In genomic region chr20:63214514-63214913, GRCh38 we compare ENCODE assay signal across 1 cellular context.
TF ChIP-seq lines count a peak whose summit lies in the region.

No MANE protein-coding gene starts in this region.

TF ChIP-seq in HepG2, 621 proteins besides CTCF, POLR2A, EP300 and RAD21:
- TF ChIP-seq SOX6 (IDR thresholded peaks at IDR 0.05) (no peak), SOX6 (CRISPR knock-in tag; IDR thresholded peaks at IDR 0.05) (no peak), HBP1 (CRISPR knock-in tag; IDR thresholded peaks at IDR 0.05; ENCODE audit: low read depth) (no peak), LCORL (IDR thresholded peaks at IDR 0.05) (no peak), LCORL (CRISPR knock-in tag; IDR thresholded peaks at IDR 0.05) (no peak), ZNF83 (CRISPR knock-in tag; IDR thresholded peaks at IDR 0.05; ENCODE audit: borderline replicate concordance) (no peak), CSRNP2 (CRISPR knock-in tag; conservative IDR thresholded peaks at IDR 0.05; ENCODE audit: low read depth) (no peak), ZNF891 (CRISPR knock-in tag; IDR thresholded peaks at IDR 0.05) (no peak), KLF6 (CRISPR knock-in tag; IDR thresholded peaks at IDR 0.05) (no peak), TBX2 (CRISPR knock-in tag; IDR thresholded peaks at IDR 0.05; ENCODE audit: borderline replicate concordance) (0 out of 2 replicates have a peak, but pooled peaks have one; percentile 2), ZNF607 (CRISPR knock-in tag; IDR thresholded peaks at IDR 0.05; ENCODE audit: borderline replicate concordance) (no peak), EEA1 (CRISPR knock-in tag; IDR thresholded peaks at IDR 0.05; ENCODE audit: borderline replicate concordance) (no peak), ZNF562 (CRISPR knock-in tag; IDR thresholded peaks at IDR 0.05; ENCODE audit: borderline replicate concordance) (no peak), GATAD2A (CRISPR knock-in tag; IDR thresholded peaks at IDR 0.05) (no peak), MBD4 (IDR thresholded peaks at IDR 0.05; ENCODE audit: borderline replicate concordance, low read length) (no peak), XBP1 (CRISPR knock-in tag; IDR thresholded peaks at IDR 0.05) (0 out of 2 replicates have a peak, but pooled peaks have one; percentile 10)
